ENCODE assay signal across 17 cellular contexts in genomic region chr13:40063278-40063698, GRCh38.
DNase-seq lines count a peak whose midpoint lies in the region; ATAC-seq and TF ChIP-seq lines count a peak whose summit lies in the region.
"Had no signal": no experiment of that assay in that cellular context is flagged by ENCODE, and none has a peak within 500 bp of the region (broad histone marks: within the 10 kb centered on the region; RNA-seq: fewer than 3 reads in every experiment).

No MANE protein-coding gene starts in this region.

- no peak for TF ChIP-seq EP300 in sigmoid colon (IDR thresholded peaks at IDR 0.05)

- DNase-seq in M059J (ENCODE audit: low read depth) (peak; percentile 76), right lobe of liver (no peak), sigmoid colon (no peak), EL (no peak), foreskin keratinocyte (no peak)
- DNase-seq: aorta, KBM-7, natural killer cell, NCI-H1417, NCI-H510A treated with DMSO at 0.1 percent for 48 hours, OCI-M1, psoas muscle had no signal

- no peak overlapping the region for H3K4me3 Mint-ChIP-seq in activated T-helper 17 cell treated with anti-CD3 and anti-CD28 coated beads, Interleukin-2, amount 50 U/mL, for 72 hours
- H3K4me3 Mint-ChIP-seq: natural killer cell had no signal

- intact Hi-C loops in right lobe of liver (cut with DNase I) (no loop called here), sigmoid colon (cut with DNase I) (no loop called here)

- H3K4me3 ChIP-seq in ACC112 (ENCODE audit: low read depth, low read length) (no peak overlapping the region), right lobe of liver (no peak overlapping the region), sigmoid colon (no peak overlapping the region)
- H3K4me3 ChIP-seq: lung, psoas muscle had no signal

- no peaks in the 10 kb centered on the region for H3K9me3 ChIP-seq in right lobe of liver
- H3K9me3 ChIP-seq in sigmoid colon = no peaks in the 10 kb centered on the region
- H3K9me3 ChIP-seq: psoas muscle had no signal

- H3K9me3 Mint-ChIP-seq in activated T-helper 17 cell treated with anti-CD3 and anti-CD28 coated beads, Interleukin-2, amount 50 U/mL, for 72 hours = no peaks in the 10 kb centered on the region
- H3K9me3 Mint-ChIP-seq: natural killer cell had no signal

- no peaks in the 10 kb centered on the region for H3K79me2 ChIP-seq in ACC112 (ENCODE audit: control insufficient read depth, insufficient read depth, low read length, unreplicated experiment)

- H3K27me3 Mint-ChIP-seq in activated T-helper 17 cell treated with anti-CD3 and anti-CD28 coated beads, Interleukin-2, amount 50 U/mL, for 72 hours = no peaks in the 10 kb centered on the region

- no peak for TF ChIP-seq POLR2A in right lobe of liver (IDR thresholded peaks at IDR 0.05)
- TF ChIP-seq POLR2A in sigmoid colon (IDR thresholded peaks at IDR 0.05) = no peak

- H3K27me3 ChIP-seq in ACC112 (ENCODE audit: insufficient read depth, low read length) (no peaks in the 10 kb centered on the region), right lobe of liver (no peaks in the 10 kb centered on the region), sigmoid colon (no peaks in the 10 kb centered on the region), foreskin keratinocyte (no peaks in the 10 kb centered on the region)

- H3K27ac Mint-ChIP-seq in activated T-helper 17 cell treated with anti-CD3 and anti-CD28 coated beads, Interleukin-2, amount 50 U/mL, for 72 hours = peak overlapping the region; percentile 2
- H3K27ac Mint-ChIP-seq: natural killer cell had no signal

- H3K36me3 ChIP-seq in ACC112 (ENCODE audit: insufficient read depth, low read length) (no peaks in the 10 kb centered on the region), right lobe of liver (no peaks in the 10 kb centered on the region), sigmoid colon (no peaks in the 10 kb centered on the region)

- no peak overlapping the region for H2AFZ ChIP-seq in ACC112 (ENCODE audit: low read length, unreplicated experiment)

- H3K4me1 ChIP-seq in ACC112 (ENCODE audit: control insufficient read depth, insufficient read depth, low read length, unreplicated experiment) (peaks cover 58% of the 10 kb centered on the region), right lobe of liver (peaks cover 0 to 16% (median 6%) of the 10 kb centered on the region in 4 donors), sigmoid colon (peaks cover 0 to 14% (median 7%) of the 10 kb centered on the region in 4 donors), foreskin keratinocyte (peaks cover 46% of the 10 kb centered on the region)
- H3K4me1 ChIP-seq: psoas muscle had no signal

- H3K27ac ChIP-seq in ACC112 (ENCODE audit: low read depth, low read length) = peak overlapping the region; percentile 96
- H3K27ac ChIP-seq in right lobe of liver = peak overlapping the region in 1 of 3 donors; percentile 34
- no peak overlapping the region for H3K27ac ChIP-seq in sigmoid colon
- no peak overlapping the region for H3K27ac ChIP-seq in foreskin keratinocyte
- H3K27ac ChIP-seq: HL-60, psoas muscle had no signal

- WGBS in right lobe of liver (ENCODE audit: insufficient coverage, low coverage, low lambda C conversion rate, missing lambda C conversion rate) = 60% methylated on average over 2 of the region's 8 CpGs
- 78 to 81% methylated on average over 8 of the region's 8 CpGs for WGBS in sigmoid colon, 2 donors

- TF ChIP-seq CTCF in right lobe of liver (IDR thresholded peaks at IDR 0.05) = no peak
- no peak for TF ChIP-seq CTCF in sigmoid colon (IDR thresholded peaks at IDR 0.05)
- no peak for TF ChIP-seq CTCF in foreskin keratinocyte (conservative IDR thresholded peaks at IDR 0.05)

- no peaks in the 10 kb centered on the region for H3K36me3 Mint-ChIP-seq in activated T-helper 17 cell treated with anti-CD3 and anti-CD28 coated beads, Interleukin-2, amount 50 U/mL, for 72 hours (ENCODE audit: low read depth)
- H3K36me3 Mint-ChIP-seq: natural killer cell had no signal

- no peak for ATAC-seq in activated T-helper 17 cell treated with anti-CD3 and anti-CD28 coated beads, Interleukin-2, amount 50 U/mL, for 72 hours (replicated peaks)
- peak in 3 of 4 donors; percentile 9 to 22 (median 17) for ATAC-seq in right lobe of liver
- ATAC-seq in HG03108 (IDR thresholded peaks at IDR 0.05; ENCODE audit: unreplicated experiment) = no peak
- ATAC-seq in foreskin keratinocyte = no peak
- ATAC-seq: natural killer cell, psoas muscle had no signal

- peaks cover 36% of the 10 kb centered on the region for H3K4me1 Mint-ChIP-seq in activated T-helper 17 cell treated with anti-CD3 and anti-CD28 coated beads, Interleukin-2, amount 50 U/mL, for 72 hours
- H3K4me1 Mint-ChIP-seq: natural killer cell had no signal

Comparison
In these comparisons a context has a peak if more than half of its experiments do, and no peak if none do; other contexts are left out.
1. ATAC-seq: peak in right lobe of liver (3 of 4); none in activated T-helper 17 cell treated with anti-CD3 and anti-CD28 coated beads, Interleukin-2, amount 50 U/mL, for 72 hours (single experiment), HG03108 (single experiment) and foreskin keratinocyte (single experiment).